In genomic region chr6:107801195-107801594, GRCh38 we compare ENCODE assay signal across 21 cellular contexts. TPM values are rescaled to one million over a fixed set of nuclear protein-coding genes. Genes with fewer than 3 reads are reported as not detected.
"Had no signal": no experiment of that assay in that cellular context is flagged by ENCODE, and none has a peak within 500 bp of the region (broad histone marks: within the 10 kb centered on the region; RNA-seq: fewer than 3 reads in every experiment).

No MANE protein-coding gene starts in this region.

- H3K27me3 Mint-ChIP-seq: activated B cell treated with CpG ODN at 0.5 μM for 24 hours; activated CD4-positive, alpha-beta T cell treated with anti-CD3 and anti-CD28 coated beads, Interleukin-2, amount 10 ng/mL, durations not matched to agents 7 days and 5 days; activated T-cell treated with anti-CD3 and anti-CD28 coated beads, Interleukin-2, amount 50 U/mL, for 24 hours; natural killer cell treated with Interleukin-12 subunit alpha and Interleukin-12 subunit beta and Interleukin-15 and Interleukin-18, amount 100 ng/mL, for 72 hours had no signal

- H3K27me3 ChIP-seq: body of pancreas, esophagus muscularis mucosa, right lobe of liver, spleen had no signal

- H3K36me3 ChIP-seq: esophagus muscularis mucosa, prostate gland, right lobe of liver, spleen had no signal

- H3K9me3 ChIP-seq: body of pancreas, esophagus muscularis mucosa, mucosa of descending colon, prostate gland, right lobe of liver, SK-N-SH had no signal

- H3K4me3 ChIP-seq: body of pancreas, esophagus muscularis mucosa, lung, mucosa of descending colon, prostate gland, right lobe of liver, spleen had no signal

- H3K27ac ChIP-seq: body of pancreas, esophagus muscularis mucosa, prostate gland, right lobe of liver, spleen had no signal

- H3K4me2 ChIP-seq: SK-N-SH had no signal

- H3K4me1 ChIP-seq: body of pancreas, esophagus muscularis mucosa, prostate gland, right lobe of liver had no signal

- H3K4me3 Mint-ChIP-seq: activated B cell treated with CpG ODN at 0.5 μM for 24 hours; activated CD4-positive, alpha-beta T cell treated with anti-CD3 and anti-CD28 coated beads, Interleukin-2, amount 10 ng/mL, durations not matched to agents 7 days and 5 days; activated T-cell treated with anti-CD3 and anti-CD28 coated beads, Interleukin-2, amount 50 U/mL, for 24 hours; natural killer cell treated with Interleukin-12 subunit alpha and Interleukin-12 subunit beta and Interleukin-15 and Interleukin-18, amount 100 ng/mL, for 72 hours had no signal

- H3K27ac Mint-ChIP-seq: activated B cell treated with CpG ODN at 0.5 μM for 24 hours had no signal

- H3K9ac ChIP-seq: SK-N-SH had no signal

- ATAC-seq: left colon; mucosa of descending colon; natural killer cell treated with Interleukin-12 subunit alpha and Interleukin-12 subunit beta and Interleukin-15 and Interleukin-18, amount 100 ng/mL, for 72 hours had no signal

- H3K9me3 Mint-ChIP-seq: activated B cell treated with CpG ODN at 0.5 μM for 24 hours; activated T-cell treated with anti-CD3 and anti-CD28 coated beads, Interleukin-2, amount 50 U/mL, for 24 hours; natural killer cell treated with Interleukin-12 subunit alpha and Interleukin-12 subunit beta and Interleukin-15 and Interleukin-18, amount 100 ng/mL, for 72 hours had no signal

- H3K4me1 Mint-ChIP-seq: activated B cell treated with CpG ODN at 0.5 μM for 24 hours had no signal

- DNase-seq: activated B cell treated with CpG ODN at 0.5 μM for 24 hours; activated effector memory CD4-positive, alpha-beta T cell treated with anti-CD3 and anti-CD28 coated beads, Interleukin-2, amount 50 U/mL, for 16 hours; activated T-cell treated with anti-CD3 and anti-CD28 coated beads, Interleukin-2, amount 50 U/mL, for 24 hours; cerebellar nuclear complex; dermis blood vessel endothelial cell; glutamatergic neuron; left colon; mucosa of descending colon; occipital lobe; right lobe of liver; SK-N-SH; spleen; stimulated activated CD4-positive, alpha-beta T cell treated with anti-CD3 and anti-CD28 coated beads, Interleukin-1b, Interleukin-23, amount 100 ng/mL, for 48 hours; stimulated activated naive CD4-positive, alpha-beta T cell treated with Interleukin-2 at 50 U/mL for 16 hours had no signal

RNA-seq across cellular contexts. Expression of gene SCML4, which starts 22.9 kb away (rescaled TPM):
- total RNA-seq: dermis blood vessel endothelial cell, fibroblast of villous mesenchyme had no signal
